Comparison of ENCODE assay signal across 28 cellular contexts in the genomic region with DNA sequence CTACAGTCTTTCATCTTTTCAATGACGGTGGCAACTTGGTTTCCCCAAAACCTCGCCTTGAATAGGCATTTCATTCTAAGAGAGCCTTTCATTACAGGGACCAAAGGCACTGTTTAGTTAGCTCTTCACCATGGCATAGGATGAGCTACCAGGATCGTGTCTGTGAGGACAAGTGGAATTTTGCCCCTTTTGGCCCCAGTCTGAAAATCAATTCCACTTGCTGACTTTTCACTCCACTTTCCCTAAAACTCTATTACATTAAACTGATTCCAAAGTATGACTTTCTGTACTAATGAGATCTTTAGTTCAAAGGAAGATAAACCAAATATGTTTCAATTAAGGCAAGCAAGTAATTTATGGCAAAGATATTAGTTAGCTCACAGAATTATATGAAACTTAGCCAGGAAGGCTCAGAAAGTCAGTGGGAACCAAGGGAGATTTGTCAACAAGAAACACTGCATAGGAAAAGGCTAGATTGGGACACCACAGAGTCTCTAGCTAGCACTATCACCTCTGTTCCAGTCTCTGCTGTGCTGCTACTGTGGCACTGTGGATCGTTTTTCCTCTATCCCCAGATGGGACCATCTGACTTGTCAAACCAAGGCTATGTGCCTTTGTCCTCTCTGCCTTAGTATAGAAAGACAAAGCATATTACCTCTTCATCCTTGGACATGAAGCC.
"Had no signal": no experiment of that assay in that cellular context is flagged by ENCODE, and none has a peak within 500 bp of the region (broad histone marks: within the 10 kb centered on the region; RNA-seq: fewer than 3 reads in every experiment).

No MANE protein-coding gene starts in this region.

- DNase-seq: cerebellar nuclear complex; cortex of kidney; endodermal cell; foreskin fibroblast; gastrocnemius medialis; heart left ventricle; hippocampal formation; kidney glomerular epithelial cell; left colon; left ventricle myocardium superior; mesenchymal stem cell; mucosa of descending colon; naive B cell; pancreas; retina; stimulated activated naive B cell treated with anti-CD40 and anti-IgM and Interleukin-4, amounts not matched to agents 10 μg/mL and 1 μg/mL and 100 μg/mL, for 72 hours; upper lobe of right lung; uterus had no signal

- H3K27ac Mint-ChIP-seq: endodermal cell; natural killer cell treated with Interleukin-12 subunit alpha and Interleukin-12 subunit beta and Interleukin-15 and Interleukin-18, amount 100 ng/mL, for 72 hours; stimulated activated naive B cell treated with anti-CD40 and anti-IgM and Interleukin-4, amounts not matched to agents 10 μg/mL and 1 μg/mL and 100 μg/mL, for 72 hours; stimulated activated naive CD8-positive, alpha-beta T cell treated with anti-CD3 and anti-CD28 coated beads, Interleukin-15, Interleukin-2, amounts not matched to agents 100 ng/mL and 50 ng/mL, for 24 hours had no signal

- H3K27ac ChIP-seq: epithelial cell of prostate, gastrocnemius medialis, heart left ventricle, neutrophil, pancreas, thoracic aorta, tibial nerve, upper lobe of right lung, uterus had no signal

- H3K4me3 Mint-ChIP-seq: endodermal cell; mesothelial cell of epicardium; naive B cell; natural killer cell treated with Interleukin-12 subunit alpha and Interleukin-12 subunit beta and Interleukin-15 and Interleukin-18, amount 100 ng/mL, for 72 hours; neural crest cell; stimulated activated naive B cell treated with anti-CD40 and anti-IgM and Interleukin-4, amounts not matched to agents 10 μg/mL and 1 μg/mL and 100 μg/mL, for 72 hours; stimulated activated naive CD8-positive, alpha-beta T cell treated with anti-CD3 and anti-CD28 coated beads, Interleukin-15, Interleukin-2, amounts not matched to agents 100 ng/mL and 50 ng/mL, for 24 hours had no signal

- ATAC-seq: esophagus mucosa; gastrocnemius medialis; heart left ventricle; left colon; left ventricle myocardium superior; mucosa of descending colon; natural killer cell treated with Interleukin-12 subunit alpha and Interleukin-12 subunit beta and Interleukin-15 and Interleukin-18, amount 100 ng/mL, for 72 hours; pancreas; sciatic nerve; stimulated activated naive B cell treated with anti-CD40 and anti-IgM and Interleukin-4, amounts not matched to agents 10 μg/mL and 1 μg/mL and 100 μg/mL, for 72 hours; upper lobe of right lung had no signal

- H3K36me3 ChIP-seq: gastrocnemius medialis, heart left ventricle, neutrophil, pancreas, thoracic aorta, tibial nerve, upper lobe of right lung, uterus had no signal

- H3K36me3 Mint-ChIP-seq: mesothelial cell of epicardium; naive B cell; natural killer cell treated with Interleukin-12 subunit alpha and Interleukin-12 subunit beta and Interleukin-15 and Interleukin-18, amount 100 ng/mL, for 72 hours; stimulated activated naive B cell treated with anti-CD40 and anti-IgM and Interleukin-4, amounts not matched to agents 10 μg/mL and 1 μg/mL and 100 μg/mL, for 72 hours had no signal

- H3K27me3 ChIP-seq: gastrocnemius medialis, heart left ventricle, pancreas, tibial nerve, upper lobe of right lung, uterus had no signal

- H3K27me3 Mint-ChIP-seq: natural killer cell treated with Interleukin-12 subunit alpha and Interleukin-12 subunit beta and Interleukin-15 and Interleukin-18, amount 100 ng/mL, for 72 hours had no signal

- H3K4me1 ChIP-seq: gastrocnemius medialis, heart left ventricle, tibial nerve, upper lobe of right lung, uterus had no signal

- H3K4me1 Mint-ChIP-seq: neural crest cell had no signal

- H3K4me3 ChIP-seq: gastrocnemius medialis, heart left ventricle, mucosa of descending colon, pancreas, thoracic aorta, tibial nerve, upper lobe of right lung, uterus had no signal

- H3K9me3 ChIP-seq: gastrocnemius medialis, heart left ventricle, mucosa of descending colon, neutrophil, pancreas, thoracic aorta, tibial nerve, upper lobe of right lung, uterus had no signal

- H3K9me3 Mint-ChIP-seq: endodermal cell; mesothelial cell of epicardium; naive B cell; natural killer cell treated with Interleukin-12 subunit alpha and Interleukin-12 subunit beta and Interleukin-15 and Interleukin-18, amount 100 ng/mL, for 72 hours; neural crest cell; stimulated activated naive B cell treated with anti-CD40 and anti-IgM and Interleukin-4, amounts not matched to agents 10 μg/mL and 1 μg/mL and 100 μg/mL, for 72 hours; stimulated activated naive CD8-positive, alpha-beta T cell treated with anti-CD3 and anti-CD28 coated beads, Interleukin-15, Interleukin-2, amounts not matched to agents 100 ng/mL and 50 ng/mL, for 24 hours had no signal
